22 cellular contexts compared by ENCODE assay signal in genomic region chr21:14070968-14071367, GRCh38.
"Had no signal": no experiment of that assay in that cellular context is flagged by ENCODE, and none has a peak within 500 bp of the region (broad histone marks: within the 10 kb centered on the region; RNA-seq: fewer than 3 reads in every experiment).

No MANE protein-coding gene starts in this region.

- H3K9me3 ChIP-seq: colonic mucosa, esophagus muscularis mucosa, gastrocnemius medialis, gastroesophageal sphincter, heart left ventricle had no signal

- H3K27ac Mint-ChIP-seq: dendritic cell treated with granulocyte-macrophage colony-stimulating factor and Interleukin-4, amounts not matched to agents 40 ng/mL and 50 ng/mL, for 4 days; effector memory CD8-positive, alpha-beta T cell had no signal

- H3K27me3 Mint-ChIP-seq: dendritic cell treated with granulocyte-macrophage colony-stimulating factor and Interleukin-4, amounts not matched to agents 40 ng/mL and 50 ng/mL, for 4 days; effector memory CD8-positive, alpha-beta T cell had no signal

- DNase-seq: colonic mucosa; cortex of kidney; dermis blood vessel endothelial cell; effector CD4-positive, alpha-beta T cell; effector CD8-positive, alpha-beta T cell; effector memory CD4-positive, alpha-beta T cell; effector memory CD8-positive, alpha-beta T cell; erythroblast; esophagus squamous epithelium; foreskin fibroblast; foreskin keratinocyte; foreskin melanocyte; gastrocnemius medialis; glutamatergic neuron; heart left ventricle; heart right ventricle had no signal

- H3K9me3 Mint-ChIP-seq: effector memory CD8-positive, alpha-beta T cell had no signal

- H3K36me3 ChIP-seq: colonic mucosa, gastrocnemius medialis, heart left ventricle, heart right ventricle had no signal

- H3K4me3 ChIP-seq: colonic mucosa, coronary artery, dorsolateral prefrontal cortex, esophagus muscularis mucosa, esophagus squamous epithelium, gastrocnemius medialis, gastroesophageal sphincter, heart left ventricle, heart right ventricle had no signal

- ATAC-seq: effector memory CD8-positive, alpha-beta T cell; foreskin keratinocyte; gastrocnemius medialis had no signal

- H3K4me1 ChIP-seq: colonic mucosa, esophagus muscularis mucosa, esophagus squamous epithelium, foreskin keratinocyte, gastrocnemius medialis, gastroesophageal sphincter, heart left ventricle, heart right ventricle had no signal

- H3K4me3 Mint-ChIP-seq: dendritic cell treated with granulocyte-macrophage colony-stimulating factor and Interleukin-4, amounts not matched to agents 40 ng/mL and 50 ng/mL, for 4 days; effector memory CD8-positive, alpha-beta T cell had no signal

- H3K27me3 ChIP-seq: colonic mucosa, dorsolateral prefrontal cortex, esophagus muscularis mucosa, esophagus squamous epithelium, foreskin keratinocyte, gastrocnemius medialis, gastroesophageal sphincter, heart left ventricle, heart right ventricle had no signal

- H3K27ac ChIP-seq: colonic mucosa, coronary artery, dorsolateral prefrontal cortex, epithelial cell of prostate, esophagus muscularis mucosa, esophagus squamous epithelium, foreskin keratinocyte, gastrocnemius medialis, gastroesophageal sphincter, heart left ventricle, heart right ventricle had no signal
